In genomic region chr2:84458436-84459027, GRCh38 we compare ENCODE assay signal across 1 cellular context.
A peak's percentile ranks its signal among the peaks of the same experiment; 100 is the strongest.
TF ChIP-seq lines count a peak whose summit lies in the region.

No MANE protein-coding gene starts in this region.

TF ChIP-seq in HepG2, 621 proteins besides CTCF, POLR2A, EP300 and RAD21 (continued from another document and continues in another):
- TF ChIP-seq PATZ1 (CRISPR knock-in tag; IDR thresholded peaks at IDR 0.05) (no peak), ZNF660 (CRISPR knock-in tag; IDR thresholded peaks at IDR 0.05; ENCODE audit: borderline replicate concordance, low read depth) (no peak), ZNF546 (CRISPR knock-in tag; conservative IDR thresholded peaks at IDR 0.05) (no peak), CBX2 (IDR thresholded peaks at IDR 0.05; ENCODE audit: low read depth, low read length) (no peak), CBX2 (CRISPR knock-in tag; IDR thresholded peaks at IDR 0.05; ENCODE audit: low read depth) (no peak), ZNF232 (CRISPR knock-in tag; IDR thresholded peaks at IDR 0.05; ENCODE audit: borderline replicate concordance) (no peak), ELF4 (CRISPR knock-in tag; IDR thresholded peaks at IDR 0.05; ENCODE audit: borderline replicate concordance) (no peak), FOXA1 (IDR thresholded peaks at IDR 0.05) (no peak), FOXA1 (CRISPR knock-in tag; IDR thresholded peaks at IDR 0.05) (no peak), HDAC2 (CRISPR knock-in tag; IDR thresholded peaks at IDR 0.05) (no peak), ZSCAN30 (CRISPR knock-in tag; IDR thresholded peaks at IDR 0.05) (no peak), ZNF484 (CRISPR knock-in tag; IDR thresholded peaks at IDR 0.05; ENCODE audit: borderline replicate concordance, low read depth) (no peak), ZNF615 (CRISPR knock-in tag; IDR thresholded peaks at IDR 0.05; ENCODE audit: borderline replicate concordance) (no peak), ZKSCAN1 (IDR thresholded peaks at IDR 0.05; ENCODE audit: low read length) (no peak), REPIN1 (CRISPR knock-in tag; IDR thresholded peaks at IDR 0.05; ENCODE audit: borderline replicate concordance, low read depth) (no peak), ARNT2 (CRISPR knock-in tag; IDR thresholded peaks at IDR 0.05; ENCODE audit: low read depth) (no peak), ZNF720 (CRISPR knock-in tag; IDR thresholded peaks at IDR 0.05) (no peak), NFE2L1 (CRISPR knock-in tag; IDR thresholded peaks at IDR 0.05; ENCODE audit: borderline replicate concordance) (no peak), JUND (CRISPR knock-in tag; IDR thresholded peaks at IDR 0.05) (no peak), THAP9 (CRISPR knock-in tag; IDR thresholded peaks at IDR 0.05; ENCODE audit: borderline replicate concordance) (no peak), ERF (CRISPR knock-in tag; IDR thresholded peaks at IDR 0.05) (no peak), NAIF1 (CRISPR knock-in tag; IDR thresholded peaks at IDR 0.05; ENCODE audit: borderline replicate concordance) (no peak), ZBTB43 (CRISPR knock-in tag; conservative IDR thresholded peaks at IDR 0.05) (peak; percentile 59; the same call in 1 of the 2 replicates), THYN1 (CRISPR knock-in tag; IDR thresholded peaks at IDR 0.05; ENCODE audit: borderline replicate concordance, low read depth) (no peak), ZNF672 (CRISPR knock-in tag; IDR thresholded peaks at IDR 0.05) (no peak), YY1 (IDR thresholded peaks at IDR 0.05; ENCODE audit: insufficient read depth, insufficient replicate concordance, low read depth, low read length) (no peak), RELA (CRISPR knock-in tag; IDR thresholded peaks at IDR 0.05) (no peak), KLF9 (CRISPR knock-in tag; IDR thresholded peaks at IDR 0.05; ENCODE audit: low read depth) (no peak), POLR2AphosphoS5 (IDR thresholded peaks at IDR 0.05; ENCODE audit: low read depth, low read length) (no peak), NFIB (CRISPR knock-in tag; IDR thresholded peaks at IDR 0.05; ENCODE audit: borderline replicate concordance) (no peak), PCBP2 (optimal IDR thresholded peaks at IDR 0.05; ENCODE audit: low read depth, low read length, poor library complexity, severe bottlenecking) (no peak), CBFB (CRISPR knock-in tag; IDR thresholded peaks at IDR 0.05) (no peak), ATF7 (IDR thresholded peaks at IDR 0.05) (no peak), ATF7 (CRISPR knock-in tag; IDR thresholded peaks at IDR 0.05) (0 out of 2 replicates have a peak, but pooled peaks have one; percentile 2), PAX8 (CRISPR knock-in tag; IDR thresholded peaks at IDR 0.05; ENCODE audit: borderline replicate concordance) (no peak), ZNF556 (CRISPR knock-in tag; IDR thresholded peaks at IDR 0.05; ENCODE audit: borderline replicate concordance) (no peak), ZKSCAN5 (CRISPR knock-in tag; IDR thresholded peaks at IDR 0.05) (no peak), MAFF (IDR thresholded peaks at IDR 0.05; ENCODE audit: low read depth, low read length) (no peak), CC2D1A (CRISPR knock-in tag; IDR thresholded peaks at IDR 0.05) (no peak), ZKSCAN8 (CRISPR knock-in tag; IDR thresholded peaks at IDR 0.05; ENCODE audit: borderline replicate concordance) (no peak), NR2C2 (CRISPR knock-in tag; IDR thresholded peaks at IDR 0.05; ENCODE audit: borderline replicate concordance) (no peak), ZNF496 (CRISPR knock-in tag; IDR thresholded peaks at IDR 0.05; ENCODE audit: insufficient replicate concordance) (no peak), ZMYM3 (CRISPR knock-in tag; IDR thresholded peaks at IDR 0.05) (no peak), SIX4 (CRISPR knock-in tag; IDR thresholded peaks at IDR 0.05) (no peak), THRA (CRISPR knock-in tag; IDR thresholded peaks at IDR 0.05; ENCODE audit: borderline replicate concordance) (no peak)
- TF ChIP-seq, protein P1, sequence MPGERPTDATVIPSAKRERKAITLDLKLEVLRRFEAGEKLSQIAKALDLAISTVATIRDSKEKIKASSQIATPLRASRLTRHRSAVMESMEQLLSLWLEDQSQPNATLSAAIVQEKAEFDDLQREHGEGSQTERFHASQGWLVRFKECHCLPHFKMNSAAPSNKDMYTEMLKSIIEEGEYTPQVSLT (CRISPR knock-in tag; IDR thresholded peaks at IDR 0.05; ENCODE audit: borderline replicate concordance, low read depth) = no peak
- TF ChIP-seq, protein P2, sequence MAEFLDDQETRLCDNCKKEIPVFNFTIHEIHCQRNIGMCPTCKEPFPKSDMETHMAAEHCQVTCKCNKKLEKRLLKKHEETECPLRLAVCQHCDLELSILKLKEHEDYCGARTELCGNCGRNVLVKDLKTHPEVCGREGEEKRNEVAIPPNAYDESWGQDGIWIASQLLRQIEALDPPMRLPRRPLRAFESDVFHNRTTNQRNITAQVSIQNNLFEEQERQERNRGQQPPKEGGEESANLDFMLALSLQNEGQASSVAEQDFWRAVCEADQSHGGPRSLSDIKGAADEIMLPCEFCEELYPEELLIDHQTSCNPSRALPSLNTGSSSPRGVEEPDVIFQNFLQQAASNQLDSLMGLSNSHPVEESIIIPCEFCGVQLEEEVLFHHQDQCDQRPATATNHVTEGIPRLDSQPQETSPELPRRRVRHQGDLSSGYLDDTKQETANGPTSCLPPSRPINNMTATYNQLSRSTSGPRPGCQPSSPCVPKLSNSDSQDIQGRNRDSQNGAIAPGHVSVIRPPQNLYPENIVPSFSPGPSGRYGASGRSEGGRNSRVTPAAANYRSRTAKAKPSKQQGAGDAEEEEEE (CRISPR knock-in tag; IDR thresholded peaks at IDR 0.05; ENCODE audit: borderline replicate concordance) = no peak
- TF ChIP-seq, protein P3, sequence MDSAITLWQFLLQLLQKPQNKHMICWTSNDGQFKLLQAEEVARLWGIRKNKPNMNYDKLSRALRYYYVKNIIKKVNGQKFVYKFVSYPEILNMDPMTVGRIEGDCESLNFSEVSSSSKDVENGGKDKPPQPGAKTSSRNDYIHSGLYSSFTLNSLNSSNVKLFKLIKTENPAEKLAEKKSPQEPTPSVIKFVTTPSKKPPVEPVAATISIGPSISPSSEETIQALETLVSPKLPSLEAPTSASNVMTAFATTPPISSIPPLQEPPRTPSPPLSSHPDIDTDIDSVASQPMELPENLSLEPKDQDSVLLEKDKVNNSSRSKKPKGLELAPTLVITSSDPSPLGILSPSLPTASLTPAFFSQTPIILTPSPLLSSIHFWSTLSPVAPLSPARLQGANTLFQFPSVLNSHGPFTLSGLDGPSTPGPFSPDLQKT (CRISPR knock-in tag; IDR thresholded peaks at IDR 0.05; ENCODE audit: borderline replicate concordance) = no peak
- TF ChIP-seq, protein P4, sequence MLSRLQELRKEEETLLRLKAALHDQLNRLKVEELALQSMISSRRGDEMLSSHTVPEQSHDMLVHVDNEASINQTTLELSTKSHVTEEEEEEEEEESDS (CRISPR knock-in tag; IDR thresholded peaks at IDR 0.05; ENCODE audit: borderline replicate concordance) = no peak
- TF ChIP-seq, protein P5, sequence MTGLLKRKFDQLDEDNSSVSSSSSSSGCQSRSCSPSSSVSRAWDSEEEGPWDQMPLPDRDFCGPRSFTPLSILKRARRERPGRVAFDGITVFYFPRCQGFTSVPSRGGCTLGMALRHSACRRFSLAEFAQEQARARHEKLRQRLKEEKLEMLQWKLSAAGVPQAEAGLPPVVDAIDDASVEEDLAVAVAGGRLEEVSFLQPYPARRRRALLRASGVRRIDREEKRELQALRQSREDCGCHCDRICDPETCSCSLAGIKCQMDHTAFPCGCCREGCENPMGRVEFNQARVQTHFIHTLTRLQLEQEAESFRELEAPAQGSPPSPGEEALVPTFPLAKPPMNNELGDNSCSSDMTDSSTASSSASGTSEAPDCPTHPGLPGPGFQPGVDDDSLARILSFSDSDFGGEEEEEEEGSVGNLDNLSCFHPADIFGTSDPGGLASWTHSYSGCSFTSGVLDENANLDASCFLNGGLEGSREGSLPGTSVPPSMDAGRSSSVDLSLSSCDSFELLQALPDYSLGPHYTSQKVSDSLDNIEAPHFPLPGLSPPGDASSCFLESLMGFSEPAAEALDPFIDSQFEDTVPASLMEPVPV (CRISPR knock-in tag; IDR thresholded peaks at IDR 0.05) = no peak
- TF ChIP-seq, protein P6, sequence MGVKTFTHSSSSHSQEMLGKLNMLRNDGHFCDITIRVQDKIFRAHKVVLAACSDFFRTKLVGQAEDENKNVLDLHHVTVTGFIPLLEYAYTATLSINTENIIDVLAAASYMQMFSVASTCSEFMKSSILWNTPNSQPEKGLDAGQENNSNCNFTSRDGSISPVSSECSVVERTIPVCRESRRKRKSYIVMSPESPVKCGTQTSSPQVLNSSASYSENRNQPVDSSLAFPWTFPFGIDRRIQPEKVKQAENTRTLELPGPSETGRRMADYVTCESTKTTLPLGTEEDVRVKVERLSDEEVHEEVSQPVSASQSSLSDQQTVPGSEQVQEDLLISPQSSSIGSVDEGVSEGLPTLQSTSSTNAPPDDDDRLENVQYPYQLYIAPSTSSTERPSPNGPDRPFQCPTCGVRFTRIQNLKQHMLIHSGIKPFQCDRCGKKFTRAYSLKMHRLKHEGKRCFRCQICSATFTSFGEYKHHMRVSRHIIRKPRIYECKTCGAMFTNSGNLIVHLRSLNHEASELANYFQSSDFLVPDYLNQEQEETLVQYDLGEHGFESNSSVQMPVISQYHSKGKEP (CRISPR knock-in tag; IDR thresholded peaks at IDR 0.05) = no peak
- TF ChIP-seq, protein P7, sequence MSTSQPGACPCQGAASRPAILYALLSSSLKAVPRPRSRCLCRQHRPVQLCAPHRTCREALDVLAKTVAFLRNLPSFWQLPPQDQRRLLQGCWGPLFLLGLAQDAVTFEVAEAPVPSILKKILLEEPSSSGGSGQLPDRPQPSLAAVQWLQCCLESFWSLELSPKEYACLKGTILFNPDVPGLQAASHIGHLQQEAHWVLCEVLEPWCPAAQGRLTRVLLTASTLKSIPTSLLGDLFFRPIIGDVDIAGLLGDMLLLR (CRISPR knock-in tag; IDR thresholded peaks at IDR 0.05) = no peak
